In genomic region chr2:63840785-63841253, GRCh38 we compare ENCODE assay signal across 8 cellular contexts. TPM values are rescaled to one million over a fixed set of nuclear protein-coding genes. Genes with fewer than 3 reads are reported as not detected.
DNase-seq lines count a peak whose midpoint lies in the region; ATAC-seq and TF ChIP-seq lines count a peak whose summit lies in the region.

No MANE protein-coding gene starts in this region.

- DNase-seq in ELR (ENCODE audit: low read depth) (peak; percentile 99), H7 (peak; percentile 95), RWPE2 (ENCODE audit: low spot score) (peak; percentile 99), fibroblast of pulmonary artery (ENCODE audit: low read depth) (peak; percentile 98)
- DNase-seq in activated effector memory CD4-positive, alpha-beta T cell treated with Interleukin-2 at 50 U/mL for 16 hours, result peak; percentile 95
- DNase-seq in natural killer cell treated with Interleukin-12 subunit alpha and Interleukin-12 subunit beta and Interleukin-15 and Interleukin-18, amount 100 ng/mL, for 72 hours (ENCODE audit: low spot score), result peak; percentile 99
- DNase-seq in stimulated activated naive CD4-positive, alpha-beta T cell treated with Interleukin-2 at 50 U/mL for 16 hours (lab: John Stamatoyannopoulos, UW), result peak; percentile 98

- peak overlapping the region; percentile 95 for H3K4me2 ChIP-seq in Loucy (ENCODE audit: low read depth, low read length, poor library complexity, severe bottlenecking)

- H3K9me3 Mint-ChIP-seq in natural killer cell treated with Interleukin-12 subunit alpha and Interleukin-12 subunit beta and Interleukin-15 and Interleukin-18, amount 100 ng/mL, for 72 hours, result no peaks in the 10 kb centered on the region

- H3K27ac ChIP-seq in RWPE2 (ENCODE audit: poor library complexity, severe bottlenecking), result peak overlapping the region; percentile 92

- peaks cover 22 to 37% of the 10 kb centered on the region in 2 donors for H3K4me1 Mint-ChIP-seq in natural killer cell treated with Interleukin-12 subunit alpha and Interleukin-12 subunit beta and Interleukin-15 and Interleukin-18, amount 100 ng/mL, for 72 hours (ENCODE audit: low read depth in 2 of 2)

- H3K4me3 Mint-ChIP-seq in natural killer cell treated with Interleukin-12 subunit alpha and Interleukin-12 subunit beta and Interleukin-15 and Interleukin-18, amount 100 ng/mL, for 72 hours, result peak overlapping the region; percentile 99

- H3K27me3 Mint-ChIP-seq in natural killer cell treated with Interleukin-12 subunit alpha and Interleukin-12 subunit beta and Interleukin-15 and Interleukin-18, amount 100 ng/mL, for 72 hours, result no peaks in the 10 kb centered on the region

- peak overlapping the region; percentile 95 to 98 for H3K27ac Mint-ChIP-seq in natural killer cell treated with Interleukin-12 subunit alpha and Interleukin-12 subunit beta and Interleukin-15 and Interleukin-18, amount 100 ng/mL, for 72 hours

- no peaks in the 10 kb centered on the region for H3F3A ChIP-seq in Loucy (ENCODE audit: low read depth)

- H3K4me3 ChIP-seq in H7 (ENCODE audit: insufficient read depth, low read depth, low read length) (peak overlapping the region; percentile 88), Loucy (ENCODE audit: low read length, poor library complexity, severe bottlenecking) (peak overlapping the region; percentile 92), RWPE2 (ENCODE audit: severe bottlenecking) (peak overlapping the region; percentile 75), fibroblast of pulmonary artery (replicated peaks; ENCODE audit: low read depth, low read length) (peak overlapping the region; percentile 96)

- ATAC-seq in RWPE2 (ENCODE audit: low read depth), result peak; percentile 89
- peak; percentile 96 to 97 for ATAC-seq in natural killer cell treated with Interleukin-12 subunit alpha and Interleukin-12 subunit beta and Interleukin-15 and Interleukin-18, amount 100 ng/mL, for 72 hours

- H3K36me3 Mint-ChIP-seq in natural killer cell treated with Interleukin-12 subunit alpha and Interleukin-12 subunit beta and Interleukin-15 and Interleukin-18, amount 100 ng/mL, for 72 hours, result no peaks in the 10 kb centered on the region

- H3K79me2 ChIP-seq in Loucy (ENCODE audit: insufficient read depth, low read length), result peaks cover 45% of the 10 kb centered on the region

- TF ChIP-seq CTCF in Loucy (conservative IDR thresholded peaks at IDR 0.05; ENCODE audit: low read length), result no peak
- no peak for TF ChIP-seq CTCF in RWPE2 (IDR thresholded peaks at IDR 0.05; ENCODE audit: poor library complexity, severe bottlenecking)
- no peak for TF ChIP-seq CTCF in fibroblast of pulmonary artery (IDR thresholded peaks at IDR 0.05; ENCODE audit: low read length, missing control alignments)

- H3K36me3 ChIP-seq in H7 (replicated peaks; ENCODE audit: control insufficient read depth, insufficient read depth, low read length) (no peaks in the 10 kb centered on the region), Loucy (ENCODE audit: insufficient read depth, low read length) (no peaks in the 10 kb centered on the region), RWPE2 (ENCODE audit: low read depth) (peaks cover 6% of the 10 kb centered on the region)

- H3K27me3 ChIP-seq in H7 (ENCODE audit: control insufficient read depth, insufficient read depth, low read length) (no peaks in the 10 kb centered on the region), Loucy (ENCODE audit: insufficient read depth, low read length, poor library complexity, severe bottlenecking) (no peaks in the 10 kb centered on the region), RWPE2 (ENCODE audit: insufficient read depth, poor library complexity, severe bottlenecking) (no peaks in the 10 kb centered on the region)

- H3K9me3 ChIP-seq in Loucy (ENCODE audit: insufficient read depth, low read depth, low read length), result no peaks in the 10 kb centered on the region
- H3K9me3 ChIP-seq in RWPE2 (ENCODE audit: severe bottlenecking), result no peaks in the 10 kb centered on the region

- H2AFZ ChIP-seq in Loucy (ENCODE audit: low read length), result peak overlapping the region; percentile 85

- H3K9ac ChIP-seq in Loucy (ENCODE audit: low read depth, low read length, poor library complexity, severe bottlenecking), result peak overlapping the region; percentile 98

- peaks cover 41% of the 10 kb centered on the region for H4K20me1 ChIP-seq in Loucy (ENCODE audit: insufficient read depth, low read length, poor library complexity, severe bottlenecking)

- no peaks in the 10 kb centered on the region for H3K9me2 ChIP-seq in Loucy (replicated peaks; ENCODE audit: low read depth, low read length)

- H3K4me1 ChIP-seq in Loucy (ENCODE audit: insufficient read depth, low read length, poor library complexity, severe bottlenecking), result peaks cover 69% of the 10 kb centered on the region
- H3K4me1 ChIP-seq in RWPE2 (ENCODE audit: insufficient read depth, poor library complexity, severe bottlenecking), result peaks cover 3% of the 10 kb centered on the region

RNA-seq across cellular contexts. Expression of gene UGP2, which starts 0.9 kb away (rescaled TPM):
- 324 and 639 TPM in 2 replicates for total RNA-seq in H7 (2014; rRNA removed; shearing (Covaris generic))
- 10 to 100 TPM; 85.9 to 90.8 TPM for total RNA-seq in natural killer cell treated with Interleukin-12 subunit alpha and Interleukin-12 subunit beta and Interleukin-15 and Interleukin-18, amount 100 ng/mL, for 72 hours

Comparison
In these comparisons a context has a peak if more than half of its experiments do, and no peak if none do; other contexts are left out.
1. Peak in every context shown above with its lines: DNase-seq, ATAC-seq, H3K4me3 ChIP-seq and H3K27ac ChIP-seq.